18 cellular contexts compared by ENCODE assay signal in the genomic region with DNA sequence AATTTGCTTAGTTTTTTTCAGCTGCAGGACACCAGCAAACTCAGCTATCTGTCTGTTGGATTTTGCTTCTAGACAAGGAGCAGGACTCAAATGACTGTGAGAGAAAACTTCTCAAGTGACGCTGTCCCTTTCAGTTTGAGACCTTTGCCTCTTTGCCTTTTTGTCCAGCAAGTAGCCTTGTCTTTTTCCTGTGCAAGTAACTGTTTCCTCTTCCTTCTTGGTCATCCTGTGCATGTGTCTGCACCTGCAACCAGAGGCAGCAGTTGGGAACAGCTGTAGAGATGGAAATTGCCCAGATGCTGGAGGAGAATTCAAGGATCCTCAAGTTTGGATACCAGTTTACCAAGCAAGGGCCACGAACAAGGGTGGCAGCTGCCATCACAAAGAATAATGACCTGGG.
"Had no signal": no experiment of that assay in that cellular context is flagged by ENCODE, and none has a peak within 500 bp of the region (broad histone marks: within the 10 kb centered on the region; RNA-seq: fewer than 3 reads in every experiment).

No MANE protein-coding gene starts in this region.

- H3K9ac ChIP-seq: SK-N-SH had no signal

- DNase-seq: KBM-7, NCI-H1092, NCI-H1105 treated with DMSO at 0.1 percent for 48 hours, NCI-H1417 treated with DMSO at 0.1 percent for 48 hours, NCI-H146, NCI-H1694 treated with DMSO at 0.1 percent for 48 hours, NCI-H1930, NCI-H2081, NCI-H2107, NCI-H2227 treated with DMSO at 0.1 percent for 48 hours, NCI-H526 treated with DMSO at 0.1 percent for 48 hours, NCI-H748 treated with DMSO at 0.1 percent for 48 hours, PC-3, SHP77, SK-N-SH, SW 1271 had no signal

- H3K4me2 ChIP-seq: SK-N-SH had no signal

- H3K27ac ChIP-seq: RWPE1 had no signal

- H3K9me3 ChIP-seq: SK-N-SH had no signal

- ATAC-seq: Panc1, PC-3 had no signal
